Comparison of ENCODE assay signal across 8 cellular contexts in the genomic region with DNA sequence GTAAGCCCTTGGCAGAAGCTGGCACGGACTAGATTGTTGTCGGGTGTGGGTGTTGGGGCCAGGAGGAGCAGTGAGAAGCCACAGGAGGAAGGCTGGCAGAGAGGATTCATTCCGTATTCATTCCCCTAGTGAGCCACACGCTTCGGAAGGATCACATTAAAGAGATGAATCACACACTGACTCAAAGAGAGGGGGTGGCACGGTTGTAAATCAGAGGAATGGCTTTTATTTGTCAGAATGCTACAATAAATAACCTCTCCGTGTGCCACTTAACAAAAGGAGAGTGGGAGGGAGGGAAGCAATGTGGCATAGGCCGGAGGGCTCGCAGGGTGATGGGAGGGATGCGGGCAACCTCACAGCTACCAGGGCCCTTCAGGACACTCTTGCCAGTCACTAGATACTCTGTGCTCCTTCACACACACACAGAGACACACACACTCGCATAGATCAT.
DNase-seq lines count a peak whose midpoint lies in the region; ATAC-seq, FAIRE-seq and TF ChIP-seq lines count a peak whose summit lies in the region.

No MANE protein-coding gene starts in this region.

- H3K36me3 ChIP-seq in adrenal gland (replicated peaks in 1 of 2) (no peaks in the 10 kb centered on the region), mucosa of descending colon (ENCODE audit: low read depth) (no peaks in the 10 kb centered on the region), right lobe of liver (no peaks in the 10 kb centered on the region), HepG2 (replicated peaks in 1 of 2; ENCODE audit: control insufficient read depth in 1 of 2, insufficient read depth in 2 of 2, low read length in 2 of 2) (no peaks in the 10 kb centered on the region)

- no peak overlapping the region for H3K4me2 ChIP-seq in HepG2 (ENCODE audit: low read depth, low read length)

- peak; percentile 22 for ATAC-seq in mucosa of descending colon
- ATAC-seq in right lobe of liver, result no peak
- ATAC-seq in HG02571 (IDR thresholded peaks at IDR 0.05; ENCODE audit: unreplicated experiment), result no peak
- no peak for ATAC-seq in HepG2

- H3K4me1 ChIP-seq in adrenal gland (replicated peaks in 1 of 2), result peaks cover 0 to 14% of the 10 kb centered on the region in 2 donors
- H3K4me1 ChIP-seq in mucosa of descending colon (ENCODE audit: low read depth), result no peaks in the 10 kb centered on the region
- no peaks in the 10 kb centered on the region for H3K4me1 ChIP-seq in right lobe of liver
- no peaks in the 10 kb centered on the region for H3K4me1 ChIP-seq in HepG2 (ENCODE audit: insufficient read depth, low read length)

- TF ChIP-seq RAD21 in Ishikawa (IDR thresholded peaks at IDR 0.05; ENCODE audit: low read depth) (no peak), HepG2 (CRISPR knock-in tag; IDR thresholded peaks at IDR 0.05) (no peak)

- no peaks in the 10 kb centered on the region for H4K20me1 ChIP-seq in HepG2 (ENCODE audit: insufficient read depth, low read length)

- TF ChIP-seq EP300 in Ishikawa (IDR thresholded peaks at IDR 0.05; ENCODE audit: borderline replicate concordance), result no peak; the same call in 1 of the 2 replicates
- no peak for TF ChIP-seq EP300 in HepG2 (IDR thresholded peaks at IDR 0.05; ENCODE audit: low read depth in 2 of 2, low read length in 2 of 2)
- TF ChIP-seq EP300 in HepG2 (CRISPR knock-in tag; IDR thresholded peaks at IDR 0.05; ENCODE audit: borderline replicate concordance), result no peak

- CTCF ChIA-PET in AG04449 (lab: Yijun Ruan, JAX) (interaction anchor here (0.6 to 2.3 kb wide), 6 partner anchors 11 to 267 kb away, joined by 3 to 18 read pairs (median 4); no protein-coding TSS in a partner anchor), HepG2 (lab: Yijun Ruan, JAX; ENCODE audit: low intra/inter-chr PET ratio, low total read pairs) (no interaction called here)

- TF ChIP-seq CTCF in AG04449 (IDR thresholded peaks at IDR 0.05; ENCODE audit: insufficient read depth, low read length, missing control alignments) (no peak), adrenal gland (IDR thresholded peaks at IDR 0.05) (no peak), mucosa of descending colon (IDR thresholded peaks at IDR 0.05) (no peak), right lobe of liver (IDR thresholded peaks at IDR 0.05) (no peak), HepG2 (CRISPR knock-in tag; IDR thresholded peaks at IDR 0.05) (no peak)

- in situ Hi-C loops in HepG2 (cut with HindIII; ENCODE audit: extremely low pct_ligation_motif_present, low pct_unique_long_range_greater_than_20kb), result no loop called here

- DNase-seq in AG04449 (ENCODE audit: low read depth, low spot score) (peak; percentile 62), adrenal gland (peak; percentile 37 to 74 (median 53)), mucosa of descending colon (no peak), right lobe of liver (no peak), HepG2 (ENCODE audit: low spot score) (no peak), NCI-H146 (lab: John Stamatoyannopoulos, UW) (no peak)

- FAIRE-seq in HepG2 (lab: Jason Lieb, UNC), result no peak

- intact Hi-C loops in adrenal gland (cut with DNase I) (no loop called here), mucosa of descending colon (cut with DNase I, micrococcal nuclease) (no loop called here), right lobe of liver (cut with DNase I) (no loop called here), HepG2 (cut with micrococcal nuclease; ENCODE audit: unreplicated experiment) (no loop called here)

- BruUV-seq in HepG2 (replicated peaks; lab: Mats Ljungman, UMichigan), result no TSS peak

- no peak overlapping the region for H3K9ac ChIP-seq in HepG2 (ENCODE audit: insufficient read depth, low read depth, low read length)

- no peaks in the 10 kb centered on the region for H3K79me2 ChIP-seq in HepG2 (ENCODE audit: insufficient read depth, low read length)

- WGBS in adrenal gland, 4 donors, result 22 to 48% (median 29%) methylated on average over 11 of the region's 11 CpGs
- 69% methylated on average over 9 of the region's 11 CpGs for WGBS in right lobe of liver (ENCODE audit: insufficient coverage, low coverage, low lambda C conversion rate, missing lambda C conversion rate)
- WGBS in HepG2 (ENCODE audit: low lambda C conversion rate), result 8% methylated on average over 11 of the region's 11 CpGs

- H2AFZ ChIP-seq in HepG2 (ENCODE audit: low read length), result no peak overlapping the region

- POLR2A ChIA-PET in AG04449 (lab: Yijun Ruan, JAX) (interaction anchor here (0.6 kb wide), 1 partner anchor 9 kb away, joined by 3 read pairs; no protein-coding TSS in a partner anchor), HepG2 (lab: Yijun Ruan, JAX) (no interaction called here)

- no peaks in the 10 kb centered on the region for H3K27me3 ChIP-seq in adrenal gland
- no peaks in the 10 kb centered on the region for H3K27me3 ChIP-seq in right lobe of liver
- H3K27me3 ChIP-seq in HepG2 (ENCODE audit: control insufficient read depth in 1 of 2, insufficient read depth in 2 of 2, low read length in 2 of 2), result peaks cover 0 to 15% of the 10 kb centered on the region in 2 experiments; a peak in 3 of 5 replicates

- peak overlapping the region; percentile 15; the same call in 1 of the 2 replicates for H3K4me3 ChIP-seq in AG04449 (ENCODE audit: low read depth, low read length)
- no peak overlapping the region for H3K4me3 ChIP-seq in adrenal gland
- H3K4me3 ChIP-seq in mucosa of descending colon, result no peak overlapping the region
- no peak overlapping the region for H3K4me3 ChIP-seq in right lobe of liver
- no peak overlapping the region for H3K4me3 ChIP-seq in HepG2 (replicated peaks in 1 of 3; ENCODE audit: insufficient read depth in 1 of 3, low read depth in 2 of 3, low read length in 3 of 3)

- TF ChIP-seq POLR2A in adrenal gland (IDR thresholded peaks at IDR 0.05) (no peak), right lobe of liver (IDR thresholded peaks at IDR 0.05) (no peak), HepG2 (IDR thresholded peaks at IDR 0.05; ENCODE audit: insufficient read depth in 1 of 2, low read depth in 2 of 2, low read length in 2 of 2) (no peak)

- H3K27ac ChIP-seq in adrenal gland (no peak overlapping the region), right lobe of liver (no peak overlapping the region), HepG2 (ENCODE audit: extremely low read length, insufficient read depth, low read length) (no peak overlapping the region)

- H3K9me3 ChIP-seq in adrenal gland (replicated peaks in 1 of 3), result no peaks in the 10 kb centered on the region
- no peaks in the 10 kb centered on the region for H3K9me3 ChIP-seq in mucosa of descending colon
- H3K9me3 ChIP-seq in right lobe of liver, result no peaks in the 10 kb centered on the region
- no peaks in the 10 kb centered on the region for H3K9me3 ChIP-seq in HepG2 (ENCODE audit: low read length)

TF ChIP-seq in Ishikawa, 13 proteins besides CTCF, POLR2A, EP300 and RAD21:
- no peak for TF ChIP-seq MAX (IDR thresholded peaks at IDR 0.05)
- no peak for TF ChIP-seq FOXM1 (IDR thresholded peaks at IDR 0.05; ENCODE audit: borderline replicate concordance, low read depth)
- TF ChIP-seq, protein P1, sequence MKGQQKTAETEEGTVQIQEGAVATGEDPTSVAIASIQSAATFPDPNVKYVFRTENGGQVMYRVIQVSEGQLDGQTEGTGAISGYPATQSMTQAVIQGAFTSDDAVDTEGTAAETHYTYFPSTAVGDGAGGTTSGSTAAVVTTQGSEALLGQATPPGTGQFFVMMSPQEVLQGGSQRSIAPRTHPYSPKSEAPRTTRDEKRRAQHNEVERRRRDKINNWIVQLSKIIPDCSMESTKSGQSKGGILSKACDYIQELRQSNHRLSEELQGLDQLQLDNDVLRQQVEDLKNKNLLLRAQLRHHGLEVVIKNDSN (IDR thresholded peaks at IDR 0.05), result no peak
- 0 out of 2 replicates have a peak, but pooled peaks have one; percentile 15 for TF ChIP-seq TEAD4 (IDR thresholded peaks at IDR 0.05)
- no peak for TF ChIP-seq CREB1 (IDR thresholded peaks at IDR 0.05; ENCODE audit: low read depth)
- TF ChIP-seq TCF12 (IDR thresholded peaks at IDR 0.05; ENCODE audit: low read depth), result peak; percentile 50; the same call in 1 of the 2 replicates
- no peak; the same call in 1 of the 2 replicates for TF ChIP-seq NFIC (IDR thresholded peaks at IDR 0.05)
- TF ChIP-seq CEBPB (IDR thresholded peaks at IDR 0.05), result no peak
- TF ChIP-seq EGR1 (IDR thresholded peaks at IDR 0.05), result peak; percentile 65
- TF ChIP-seq YY1 (IDR thresholded peaks at IDR 0.05; ENCODE audit: low read depth), result no peak

TF ChIP-seq in HepG2, 621 proteins besides CTCF, POLR2A, EP300 and RAD21 (continues in another document):
- TF ChIP-seq ZNF354B (CRISPR knock-in tag; IDR thresholded peaks at IDR 0.05) (no peak), CENPT (CRISPR knock-in tag; IDR thresholded peaks at IDR 0.05; ENCODE audit: low read depth) (no peak), PAWR (CRISPR knock-in tag; IDR thresholded peaks at IDR 0.05; ENCODE audit: borderline replicate concordance) (no peak), CBX1 (IDR thresholded peaks at IDR 0.05; ENCODE audit: low read depth) (no peak)
- TF ChIP-seq, protein P2, sequence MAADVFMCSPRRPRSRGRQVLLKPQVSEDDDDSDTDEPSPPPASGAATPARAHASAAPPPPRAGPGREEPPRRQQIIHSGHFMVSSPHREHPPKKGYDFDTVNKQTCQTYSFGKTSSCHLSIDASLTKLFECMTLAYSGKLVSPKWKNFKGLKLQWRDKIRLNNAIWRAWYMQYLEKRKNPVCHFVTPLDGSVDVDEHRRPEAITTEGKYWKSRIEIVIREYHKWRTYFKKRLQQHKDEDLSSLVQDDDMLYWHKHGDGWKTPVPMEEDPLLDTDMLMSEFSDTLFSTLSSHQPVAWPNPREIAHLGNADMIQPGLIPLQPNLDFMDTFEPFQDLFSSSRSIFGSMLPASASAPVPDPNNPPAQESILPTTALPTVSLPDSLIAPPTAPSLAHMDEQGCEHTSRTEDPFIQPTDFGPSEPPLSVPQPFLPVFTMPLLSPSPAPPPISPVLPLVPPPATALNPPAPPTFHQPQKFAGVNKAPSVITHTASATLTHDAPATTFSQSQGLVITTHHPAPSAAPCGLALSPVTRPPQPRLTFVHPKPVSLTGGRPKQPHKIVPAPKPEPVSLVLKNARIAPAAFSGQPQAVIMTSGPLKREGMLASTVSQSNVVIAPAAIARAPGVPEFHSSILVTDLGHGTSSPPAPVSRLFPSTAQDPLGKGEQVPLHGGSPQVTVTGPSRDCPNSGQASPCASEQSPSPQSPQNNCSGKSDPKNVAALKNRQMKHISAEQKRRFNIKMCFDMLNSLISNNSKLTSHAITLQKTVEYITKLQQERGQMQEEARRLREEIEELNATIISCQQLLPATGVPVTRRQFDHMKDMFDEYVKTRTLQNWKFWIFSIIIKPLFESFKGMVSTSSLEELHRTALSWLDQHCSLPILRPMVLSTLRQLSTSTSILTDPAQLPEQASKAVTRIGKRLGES (CRISPR knock-in tag; IDR thresholded peaks at IDR 0.05; ENCODE audit: borderline replicate concordance), result no peak

Comparison
In these comparisons a context has a peak if more than half of its experiments do, and no peak if none do; other contexts are left out.
1. DNase-seq: peak in AG04449 (single experiment) and adrenal gland (7 of 7); none in mucosa of descending colon (0 of 3), right lobe of liver (0 of 3), HepG2 (single experiment) and NCI-H146 (single experiment).